In genomic region chr1:48013270-48013669, GRCh38 we compare ENCODE assay signal across 26 cellular contexts. TPM values are rescaled to one million over a fixed set of nuclear protein-coding genes. Genes with fewer than 3 reads are reported as not detected.
"Had no signal": no experiment of that assay in that cellular context is flagged by ENCODE, and none has a peak within 500 bp of the region (broad histone marks: within the 10 kb centered on the region; RNA-seq: fewer than 3 reads in every experiment).

No MANE protein-coding gene starts in this region.

- H3K9ac ChIP-seq: neural progenitor cell had no signal

- FAIRE-seq: small intestine, urothelium cell line had no signal

- ATAC-seq: natural killer cell; psoas muscle; right cardiac atrium; right lobe of liver; stimulated activated effector memory CD8-positive, alpha-beta T cell treated with anti-CD3 and anti-CD28 coated beads, Interleukin-12 subunit alpha, Interleukin-12 subunit beta, amount 100 ng/mL, for 72 hours; stimulated activated naive B cell treated with anti-CD40 and anti-IgM and Interleukin-4, amounts not matched to agents 10 μg/mL and 1 μg/mL and 100 μg/mL, for 72 hours had no signal

- H3K9me3 ChIP-seq: ovary, psoas muscle, right lobe of liver, sigmoid colon, stomach, thoracic aorta, thyroid gland, tibial nerve, upper lobe of left lung, vagina had no signal

- H3K4me1 Mint-ChIP-seq: natural killer cell; neural progenitor cell; stimulated activated effector memory CD8-positive, alpha-beta T cell treated with anti-CD3 and anti-CD28 coated beads, Interleukin-12 subunit alpha, Interleukin-12 subunit beta, amount 100 ng/mL, for 72 hours; stimulated activated naive B cell treated with anti-CD40 and anti-IgM and Interleukin-4, amounts not matched to agents 10 μg/mL and 1 μg/mL and 100 μg/mL, for 72 hours had no signal

- H3K4me2 ChIP-seq: neural progenitor cell had no signal

- H3K27me3 ChIP-seq: ovary, right lobe of liver, sigmoid colon, thyroid gland, tibial nerve, upper lobe of left lung, vagina had no signal

- H3K4me1 ChIP-seq: neural progenitor cell, psoas muscle, right lobe of liver, sigmoid colon, stomach, thyroid gland, tibial nerve, upper lobe of left lung had no signal

- H3K27ac ChIP-seq: neural progenitor cell, ovary, psoas muscle, right lobe of liver, sigmoid colon, stomach, thoracic aorta, thyroid gland, tibial nerve, upper lobe of left lung, vagina had no signal

- H3K4me3 ChIP-seq: neural progenitor cell, ovary, psoas muscle, right lobe of liver, sigmoid colon, stomach, thoracic aorta, thyroid gland, tibial nerve, upper lobe of left lung, vagina had no signal

- H3K9me3 Mint-ChIP-seq: natural killer cell; nephron; neural progenitor cell; stimulated activated effector memory CD8-positive, alpha-beta T cell treated with anti-CD3 and anti-CD28 coated beads, Interleukin-12 subunit alpha, Interleukin-12 subunit beta, amount 100 ng/mL, for 72 hours; stimulated activated naive B cell treated with anti-CD40 and anti-IgM and Interleukin-4, amounts not matched to agents 10 μg/mL and 1 μg/mL and 100 μg/mL, for 72 hours; stimulated activated naive CD8-positive, alpha-beta T cell treated with anti-CD3 and anti-CD28 coated beads, Interleukin-15, Interleukin-2, amounts not matched to agents 100 ng/mL and 50 ng/mL, for 24 hours had no signal

- H3K4me3 Mint-ChIP-seq: natural killer cell; nephron; neural progenitor cell; stimulated activated effector memory CD8-positive, alpha-beta T cell treated with anti-CD3 and anti-CD28 coated beads, Interleukin-12 subunit alpha, Interleukin-12 subunit beta, amount 100 ng/mL, for 72 hours; stimulated activated naive B cell treated with anti-CD40 and anti-IgM and Interleukin-4, amounts not matched to agents 10 μg/mL and 1 μg/mL and 100 μg/mL, for 72 hours; stimulated activated naive CD8-positive, alpha-beta T cell treated with anti-CD3 and anti-CD28 coated beads, Interleukin-15, Interleukin-2, amounts not matched to agents 100 ng/mL and 50 ng/mL, for 24 hours had no signal

- DNase-seq: natural killer cell; occipital lobe; ovary; psoas muscle; right cardiac atrium; right lobe of liver; sigmoid colon; small intestine; stimulated activated CD4-positive, alpha-beta T cell treated with anti-CD3 and anti-CD28 coated beads, Interleukin-15, amount 100 ng/mL, for 24 hours; stimulated activated CD4-positive, alpha-beta T cell treated with anti-CD3 and anti-CD28 coated beads, Interleukin-2, amount 100 ng/mL, for 24 hours; stimulated activated CD4-positive, alpha-beta T cell treated with anti-CD3 and anti-CD28 coated beads, Interleukin-2, amount 100 ng/mL, for 48 hours; stimulated activated CD4-positive, alpha-beta T cell treated with anti-CD3 and anti-CD28 coated beads, Interleukin-4, amount 100 ng/mL, for 24 hours; stimulated activated naive B cell treated with anti-CD40 and anti-IgM and Interleukin-4, amounts not matched to agents 10 μg/mL and 1 μg/mL and 100 μg/mL, for 72 hours; stimulated activated naive CD4-positive, alpha-beta T cell treated with Interleukin-2 at 50 U/mL for 16 hours; stomach; thyroid gland; trophoblast cell; upper lobe of left lung had no signal

- H3K36me3 Mint-ChIP-seq: natural killer cell; neural progenitor cell; stimulated activated effector memory CD8-positive, alpha-beta T cell treated with anti-CD3 and anti-CD28 coated beads, Interleukin-12 subunit alpha, Interleukin-12 subunit beta, amount 100 ng/mL, for 72 hours; stimulated activated naive B cell treated with anti-CD40 and anti-IgM and Interleukin-4, amounts not matched to agents 10 μg/mL and 1 μg/mL and 100 μg/mL, for 72 hours had no signal

- H3K36me3 ChIP-seq: neural progenitor cell, ovary, right lobe of liver, sigmoid colon, stomach, thoracic aorta, thyroid gland, tibial nerve, upper lobe of left lung, vagina had no signal

- H3K27ac Mint-ChIP-seq: natural killer cell; nephron; neural progenitor cell; stimulated activated effector memory CD8-positive, alpha-beta T cell treated with anti-CD3 and anti-CD28 coated beads, Interleukin-12 subunit alpha, Interleukin-12 subunit beta, amount 100 ng/mL, for 72 hours; stimulated activated naive B cell treated with anti-CD40 and anti-IgM and Interleukin-4, amounts not matched to agents 10 μg/mL and 1 μg/mL and 100 μg/mL, for 72 hours; stimulated activated naive CD8-positive, alpha-beta T cell treated with anti-CD3 and anti-CD28 coated beads, Interleukin-15, Interleukin-2, amounts not matched to agents 100 ng/mL and 50 ng/mL, for 24 hours had no signal

- H2AFZ ChIP-seq: neural progenitor cell had no signal

RNA-seq across cellular contexts. Expression of gene TRABD2B, which starts 16.1 kb away (rescaled TPM):
- total RNA-seq: natural killer cell had no signal
